In genomic region chr4:158182736-158183135, GRCh38 we compare ENCODE assay signal across 1 cellular context.
TF ChIP-seq lines count a peak whose summit lies in the region.

No MANE protein-coding gene starts in this region.

TF ChIP-seq in SK-N-SH treated with all-trans-retinoic acid at 6 μM for 48 hours, 23 proteins besides CTCF, POLR2A, EP300 and RAD21 (continued from another document):
- no peak for TF ChIP-seq ZC3H10 (CRISPR knock-in tag; IDR thresholded peaks at IDR 0.05)
TF ChIP-seq in SK-N-SH treated with all-trans-retinoic acid at 6 μM for 48 hours: peak in this region for 0.
